ENCODE assay signal across 24 cellular contexts in the genomic region with DNA sequence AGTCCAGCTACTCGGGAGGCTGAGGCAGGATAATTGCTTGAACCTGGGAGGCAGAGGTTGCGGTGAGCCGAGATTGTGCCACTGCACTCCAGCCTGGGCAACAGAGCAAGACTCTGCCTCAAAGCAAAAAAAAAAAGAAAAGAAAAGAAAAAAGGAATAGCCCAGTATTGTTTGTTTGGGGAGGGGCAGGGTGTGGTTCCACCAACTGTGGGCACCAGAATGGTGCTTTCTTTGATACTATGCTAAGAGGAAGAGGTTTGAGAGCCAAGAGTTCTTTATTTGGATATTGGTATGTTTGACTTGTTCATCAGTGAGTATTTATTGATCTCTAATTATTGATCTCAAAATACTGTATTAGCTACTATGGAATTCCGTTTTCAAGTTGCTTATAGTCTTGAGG.
"Had no signal": no experiment of that assay in that cellular context is flagged by ENCODE, and none has a peak within 500 bp of the region (broad histone marks: within the 10 kb centered on the region; RNA-seq: fewer than 3 reads in every experiment).

No MANE protein-coding gene starts in this region.

- H3K9me3 ChIP-seq: ovary, psoas muscle, right lobe of liver, sigmoid colon, stomach, thoracic aorta, thyroid gland, tibial nerve, vagina had no signal

- H3K79me2 ChIP-seq: parathyroid adenoma had no signal

- DNase-seq: natural killer cell; occipital lobe; ovary; posterior cingulate gyrus; psoas muscle; right cardiac atrium; right lobe of liver; sigmoid colon; small intestine; stimulated activated CD4-positive, alpha-beta T cell treated with anti-CD3 and anti-CD28 coated beads, Interleukin-15, amount 100 ng/mL, for 24 hours; stimulated activated CD4-positive, alpha-beta T cell treated with anti-CD3 and anti-CD28 coated beads, Interleukin-2, amount 100 ng/mL, for 24 hours; stimulated activated CD4-positive, alpha-beta T cell treated with anti-CD3 and anti-CD28 coated beads, Interleukin-2, amount 100 ng/mL, for 48 hours; stimulated activated CD4-positive, alpha-beta T cell treated with anti-CD3 and anti-CD28 coated beads, Interleukin-4, amount 100 ng/mL, for 24 hours; stimulated activated naive B cell treated with anti-CD40 and anti-IgM and Interleukin-4, amounts not matched to agents 10 μg/mL and 1 μg/mL and 100 μg/mL, for 72 hours; stimulated activated naive CD4-positive, alpha-beta T cell treated with Interleukin-2 at 50 U/mL for 16 hours; stomach; thyroid gland had no signal

- ATAC-seq: natural killer cell; psoas muscle; right cardiac atrium; right lobe of liver; stimulated activated effector memory CD8-positive, alpha-beta T cell treated with anti-CD3 and anti-CD28 coated beads, Interleukin-12 subunit alpha, Interleukin-12 subunit beta, amount 100 ng/mL, for 72 hours; stimulated activated naive B cell treated with anti-CD40 and anti-IgM and Interleukin-4, amounts not matched to agents 10 μg/mL and 1 μg/mL and 100 μg/mL, for 72 hours had no signal

- H3K27me3 ChIP-seq: neural progenitor cell, ovary, right lobe of liver, sigmoid colon, stomach, thyroid gland, tibial nerve, vagina had no signal

- FAIRE-seq: small intestine, urothelium cell line had no signal

- H3K4me1 ChIP-seq: right lobe of liver, sigmoid colon, thyroid gland, tibial nerve, vagina had no signal

- H2AFZ ChIP-seq: neural progenitor cell, parathyroid adenoma had no signal

- H3K4me2 ChIP-seq: neural progenitor cell had no signal

- H3K4me3 ChIP-seq: neural progenitor cell, ovary, psoas muscle, right lobe of liver, sigmoid colon, stomach, thoracic aorta, thyroid gland, tibial nerve, vagina had no signal

- H3K27ac ChIP-seq: neural progenitor cell, ovary, parathyroid adenoma, psoas muscle, right lobe of liver, sigmoid colon, stomach, thoracic aorta, thyroid gland, tibial nerve, vagina had no signal

- H3K9ac ChIP-seq: neural progenitor cell, parathyroid adenoma had no signal

- H3K36me3 ChIP-seq: neural progenitor cell, ovary, right lobe of liver, sigmoid colon, stomach, thoracic aorta, thyroid gland, vagina had no signal
